20 cellular contexts compared by ENCODE assay signal in genomic region chr12:131129839-131130238, GRCh38.
A peak's percentile ranks its signal among the peaks of the same experiment; 100 is the strongest.
DNase-seq lines count a peak whose midpoint lies in the region; ATAC-seq, FAIRE-seq and TF ChIP-seq lines count a peak whose summit lies in the region.
"Had no signal": no experiment of that assay in that cellular context is flagged by ENCODE, and none has a peak within 500 bp of the region (broad histone marks: within the 10 kb centered on the region; RNA-seq: fewer than 3 reads in every experiment).

No MANE protein-coding gene starts in this region.

- no peak for TF ChIP-seq POLR2A in GM12878 (IDR thresholded peaks at IDR 0.05; ENCODE audit: low read depth, low read length)

- FAIRE-seq in HTR-8/SVneo (lab: Jason Lieb, UNC): peak; percentile 75
- FAIRE-seq in GM12878 (lab: Jason Lieb, UNC): no peak

- no peak for TF ChIP-seq RAD21 in GM12878 (IDR thresholded peaks at IDR 0.05; ENCODE audit: insufficient read depth, low read depth, low read length)

- H3K27me3 Mint-ChIP-seq in WTC11 (ENCODE audit: low read depth): no peaks in the 10 kb centered on the region

- RAD21 ChIA-PET in GM12878 (lab: Charles Lee; ENCODE audit: unreplicated experiment): no interaction called here

- no peak overlapping the region for H3K4me3 Mint-ChIP-seq in WTC11
- H3K4me3 Mint-ChIP-seq: memory B cell; stimulated activated naive B cell treated with anti-CD40 and anti-IgM and Interleukin-4, amounts not matched to agents 10 μg/mL and 1 μg/mL and 100 μg/mL, for 72 hours had no signal

- ATAC-seq in GM12878: no peak
- no peak for ATAC-seq in omental fat pad (ENCODE audit: low FRiP score)
- ATAC-seq in WTC11: no peak
- ATAC-seq: gastrocnemius medialis; stimulated activated naive B cell treated with anti-CD40 and anti-IgM and Interleukin-4, amounts not matched to agents 10 μg/mL and 1 μg/mL and 100 μg/mL, for 72 hours had no signal

- no peak overlapping the region for H3K4me3 ChIP-seq in GM12878
- H3K4me3 ChIP-seq: gastrocnemius medialis, HAP-1, PC-9, vagina had no signal

- no peaks in the 10 kb centered on the region for H3K9me3 ChIP-seq in GM12878 (replicated peaks; ENCODE audit: control insufficient read depth, insufficient read depth, low read length)
- H3K9me3 ChIP-seq: gastrocnemius medialis, HAP-1, neutrophil, vagina had no signal

- CTCF ChIA-PET in GM12878 (lab: Yijun Ruan, JAX): interaction anchor here (6.2 kb wide), 1 partner anchor 24 kb away, joined by 198 read pairs; no protein-coding TSS in a partner anchor
- CTCF ChIA-PET in WTC11 (lab: Charles Lee): interaction anchor here (3.7 kb wide), 1 partner anchor 13 kb away, joined by 79 read pairs; no protein-coding TSS in a partner anchor

- H3K9ac ChIP-seq in GM12878 (ENCODE audit: control insufficient read depth, insufficient read depth, low read length): no peak overlapping the region

- TF ChIP-seq EP300 in GM12878 (IDR thresholded peaks at IDR 0.05; ENCODE audit: borderline replicate concordance in 1 of 2, control insufficient read depth in 1 of 2, low read depth in 2 of 2, low read length in 2 of 2): no peak

- DNase-seq in Caki2 (ENCODE audit: low read depth) (peak; percentile 83), HTR-8/SVneo (ENCODE audit: insufficient read length, low spot score) (no peak), GM12878 (ENCODE audit: low read depth, low spot score) (no peak), omental fat pad (ENCODE audit: low spot score) (peak; percentile 14), DMS 273 treated with DMSO at 0.1 percent for 48 hours (lab: John Stamatoyannopoulos, UW) (no peak), WTC11 (ENCODE audit: low spot score) (no peak), GOT3 (lab: John Stamatoyannopoulos, UW) (no peak)
- no peak for DNase-seq in stimulated activated CD4-positive, alpha-beta T cell treated with anti-CD3 and anti-CD28 coated beads, Interleukin-4, amount 100 ng/mL, for 24 hours
- DNase-seq: DMS153; gastrocnemius medialis; KBM-7; NCI-H1436 treated with DMSO at 0.1 percent for 48 hours; NCI-H510A; PC-9; stimulated activated naive B cell treated with anti-CD40 and anti-IgM and Interleukin-4, amounts not matched to agents 10 μg/mL and 1 μg/mL and 100 μg/mL, for 72 hours; T-helper 1 cell had no signal

- intact Hi-C loops in GM12878 (cut with micrococcal nuclease; ENCODE audit: unreplicated experiment): loop anchor here (5.0 kb wide), 2 partner anchors 303 to 368 kb away; no protein-coding TSS in a partner anchor

- no peak overlapping the region for H3K27ac ChIP-seq in GM12878 (ENCODE audit: control insufficient read depth, insufficient read depth)
- H3K27ac ChIP-seq: gastrocnemius medialis, neutrophil, PC-9, vagina had no signal

- peaks cover 10% of the 10 kb centered on the region for H3K9me3 Mint-ChIP-seq in WTC11

- no peak overlapping the region for H3K27ac Mint-ChIP-seq in WTC11
- H3K27ac Mint-ChIP-seq: memory B cell; stimulated activated naive B cell treated with anti-CD40 and anti-IgM and Interleukin-4, amounts not matched to agents 10 μg/mL and 1 μg/mL and 100 μg/mL, for 72 hours had no signal

- POLR2A ChIA-PET in GM12878 (lab: Charles Lee): no interaction called here
- POLR2A ChIA-PET in WTC11 (lab: Charles Lee): no interaction called here

- H4K20me1 ChIP-seq in GM12878 (ENCODE audit: control insufficient read depth, insufficient read depth): no peaks in the 10 kb centered on the region

- SMC1A ChIA-PET in GM12878 (lab: Charles Lee; ENCODE audit: uncharacterized antibody, unreplicated experiment): interaction anchor here (6.5 kb wide), 1 partner anchor 25 kb away, joined by 86 read pairs; no protein-coding TSS in a partner anchor

- no peaks in the 10 kb centered on the region for H3K36me3 ChIP-seq in GM12878 (ENCODE audit: control insufficient read depth in 2 of 2, insufficient read depth in 2 of 2, low read length in 1 of 2)
- H3K36me3 ChIP-seq: gastrocnemius medialis, HAP-1, neutrophil, vagina had no signal

- H2AFZ ChIP-seq in GM12878 (ENCODE audit: control insufficient read depth, low read depth, low read length): no peak overlapping the region
- H2AFZ ChIP-seq: PC-9 had no signal

- H3K4me2 ChIP-seq in GM12878 (ENCODE audit: control insufficient read depth, insufficient read depth): no peak overlapping the region
- H3K4me2 ChIP-seq: PC-9 had no signal

- no peaks in the 10 kb centered on the region for H3K4me1 ChIP-seq in GM12878 (ENCODE audit: control insufficient read depth, insufficient read depth, low read length)
- H3K4me1 ChIP-seq: HAP-1 had no signal

- TF ChIP-seq CTCF in GM12878 (IDR thresholded peaks at IDR 0.05 in 2 of 3, conservative IDR thresholded peaks at IDR 0.05 in 1 of 3; ENCODE audit: control insufficient read depth in 2 of 3, extremely low read depth in 1 of 3, insufficient read depth in 1 of 3, low read depth in 3 of 3, low read length in 3 of 3): no peak
- no peak for TF ChIP-seq CTCF in omental fat pad (IDR thresholded peaks at IDR 0.05)
- TF ChIP-seq CTCF in WTC11 (IDR thresholded peaks at IDR 0.05): no peak

- no peaks in the 10 kb centered on the region for H3K79me2 ChIP-seq in GM12878 (ENCODE audit: control insufficient read depth, insufficient read depth, low read length)

- 26% methylated on average over 11 of the region's 11 CpGs for WGBS in GM12878 (ENCODE audit: insufficient coverage, insufficient replicate concordance, low lambda C conversion rate, missing lambda C conversion rate)

- BruUV-seq in GM12878 (replicated peaks; lab: Mats Ljungman, UMichigan): no TSS peak

- no peaks in the 10 kb centered on the region for H3K27me3 ChIP-seq in GM12878 (replicated peaks in 1 of 2; ENCODE audit: control insufficient read depth in 2 of 2, insufficient read depth in 2 of 2, low read length in 1 of 2)
- H3K27me3 ChIP-seq: gastrocnemius medialis, neutrophil, vagina had no signal

- in situ Hi-C loops in Caki2 (cut with HindIII; ENCODE audit: low pct_unique_long_range_greater_than_20kb, low sequenced_read_pairs): no loop called here
- in situ Hi-C loops in GM12878 (cut with MboI): no loop called here

- 0 out of 2 replicates have a peak, but pooled peaks cover 2% of the 10 kb centered on the region for H3K36me3 Mint-ChIP-seq in WTC11
- H3K36me3 Mint-ChIP-seq: memory B cell had no signal

- no peaks in the 10 kb centered on the region for H3K4me1 Mint-ChIP-seq in WTC11

TF ChIP-seq in GM12878, 131 proteins besides CTCF, POLR2A, EP300 and RAD21:
- TF ChIP-seq BCL3 (IDR thresholded peaks at IDR 0.05; ENCODE audit: borderline replicate concordance, insufficient read depth, low read depth, low read length, poor library complexity, severe bottlenecking) (peak; percentile 55), NFYA (IDR thresholded peaks at IDR 0.05; ENCODE audit: borderline replicate concordance, low read depth, low read length) (no peak)

TF ChIP-seq in WTC11, 78 proteins besides CTCF, POLR2A, EP300 and RAD21:
- no peak for TF ChIP-seq ZNF263 (CRISPR knock-in tag; IDR thresholded peaks at IDR 0.05; ENCODE audit: low read depth)
- TF ChIP-seq ZSCAN18 (CRISPR knock-in tag; IDR thresholded peaks at IDR 0.05): no peak
- TF ChIP-seq ZNF532 (CRISPR knock-in tag; IDR thresholded peaks at IDR 0.05; ENCODE audit: borderline replicate concordance): no peak
- no peak for TF ChIP-seq USF1 (CRISPR knock-in tag; IDR thresholded peaks at IDR 0.05)
- no peak for TF ChIP-seq JAZF1 (CRISPR knock-in tag; IDR thresholded peaks at IDR 0.05)
TF ChIP-seq in WTC11: peak in this region for 0.

Comparison
In these comparisons a context has a peak if more than half of its experiments do, and no peak if none do; other contexts are left out.
1. DNase-seq: peak in Caki2 (single experiment) and omental fat pad (single experiment); none in HTR-8/SVneo (single experiment), GM12878 (single experiment), DMS 273 treated with DMSO at 0.1 percent for 48 hours (single experiment), WTC11 (single experiment), GOT3 (single experiment) and stimulated activated CD4-positive, alpha-beta T cell treated with anti-CD3 and anti-CD28 coated beads, Interleukin-4, amount 100 ng/mL, for 24 hours (single experiment).